6 cellular contexts compared by ENCODE assay signal in the genomic region with DNA sequence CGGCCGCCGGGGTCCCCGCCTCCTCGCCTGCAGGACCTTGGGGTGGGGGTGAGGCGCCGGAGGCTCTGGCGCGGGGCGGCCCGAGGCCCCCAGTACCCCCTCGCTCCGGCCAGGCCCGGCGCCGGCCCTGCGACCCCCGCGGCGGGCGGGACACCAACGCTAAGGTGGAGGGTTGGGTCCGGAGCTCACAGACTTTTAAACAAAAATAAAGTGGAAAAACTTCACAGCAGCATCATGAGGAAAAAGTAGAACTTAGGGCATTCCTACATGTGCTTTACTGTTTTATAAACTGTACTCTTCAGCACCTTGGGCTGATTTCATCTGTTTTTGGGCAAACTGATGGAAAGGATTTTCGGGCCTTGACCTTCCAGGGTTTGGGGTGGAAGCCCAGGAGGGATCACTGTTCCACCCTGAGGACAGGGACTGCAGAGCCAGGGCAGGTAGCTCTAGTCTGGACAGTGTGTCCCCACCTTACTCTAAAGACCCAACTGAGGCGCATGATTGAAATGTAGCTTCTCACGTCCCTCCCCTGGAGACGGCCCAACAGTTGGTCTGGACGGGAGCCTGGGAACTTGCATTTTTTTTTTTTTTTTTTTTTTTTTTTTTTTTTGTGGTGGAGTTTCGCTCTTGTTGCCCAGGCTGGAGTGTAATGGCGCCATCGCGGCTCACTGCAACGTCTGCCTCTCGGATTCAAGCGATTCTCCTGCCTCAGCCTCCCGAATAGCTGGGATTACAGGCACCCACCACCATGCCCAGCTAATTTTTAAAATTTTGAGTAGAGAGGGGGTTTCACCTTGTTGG. TPM values are rescaled to one million over a fixed set of nuclear protein-coding genes. Genes with fewer than 3 reads are reported as not detected.
DNase-seq lines count a peak whose midpoint lies in the region; ATAC-seq and TF ChIP-seq lines count a peak whose summit lies in the region.

No MANE protein-coding gene starts in this region.

- H3K36me3 ChIP-seq in prostate gland = no peaks in the 10 kb centered on the region

- H3K27ac ChIP-seq in dorsolateral prefrontal cortex (peak overlapping the region in 42 of 59 donors; percentile 8 to 94 (median 83)), prostate gland (peak overlapping the region; percentile 75 to 77)

- H3K4me3 ChIP-seq in dorsolateral prefrontal cortex (peak overlapping the region; percentile 57 to 92 (median 77)), prostate gland (peak overlapping the region; percentile 73 to 90)

- TF ChIP-seq CTCF in dorsolateral prefrontal cortex (IDR thresholded peaks at IDR 0.05 in 54 of 56, conservative IDR thresholded peaks at IDR 0.05 in 2 of 56; ENCODE audit: low read depth in 1 of 56, partially characterized antibody in 56 of 56) (no peak), prostate gland (IDR thresholded peaks at IDR 0.05) (no peak)

- H3K9me3 ChIP-seq in prostate gland = no peaks in the 10 kb centered on the region

- intact Hi-C loops in dorsolateral prefrontal cortex (cut with DNase I) (loop anchor here (1.0 to 5.0 kb wide), 4 partner anchors 51 to 91 kb away; partner anchors contain the start of genes ATP5F1E (in 1 of the 2) and PRELID3B (in 1 of the 2)), prostate gland (cut with DNase I) (loop anchor here (2.0 to 5.0 kb wide), 3 partner anchors 51 to 91 kb away; partner anchors contain the start of gene ATP5F1E)

- no peak for TF ChIP-seq POLR2A in prostate gland (IDR thresholded peaks at IDR 0.05)

- peaks cover 6% of the 10 kb centered on the region for H3K4me1 ChIP-seq in prostate gland (replicated peaks)

- 18% methylated on average over 32 of the region's 36 CpGs for WGBS in prostate gland

- H3K27me3 ChIP-seq in dorsolateral prefrontal cortex = no peaks in the 10 kb centered on the region
- H3K27me3 ChIP-seq in prostate gland (replicated peaks; ENCODE audit: insufficient read depth) = no peaks in the 10 kb centered on the region

- DNase-seq in LoVo (ENCODE audit: low spot score) (peak; percentile 26), dorsolateral prefrontal cortex (no peak), prostate gland (ENCODE audit: low spot score) (no peak)

- peak; percentile 1 for ATAC-seq in GM19328 (IDR thresholded peaks at IDR 0.05; ENCODE audit: unreplicated experiment)
- ATAC-seq in HG02623 (IDR thresholded peaks at IDR 0.05; ENCODE audit: unreplicated experiment) = no peak
- no peak for ATAC-seq in HG02884 (IDR thresholded peaks at IDR 0.05; ENCODE audit: unreplicated experiment)

RNA-seq across cellular contexts. Expression of gene NELFCD, which starts 0.7 kb away (rescaled TPM):
- total RNA-seq in dorsolateral prefrontal cortex (10 to 100 TPM; 46.8 to 90.1 (median 64.8) TPM), prostate gland (10 to 100 TPM; 55.0 to 85.2 TPM)

RNA-seq across cellular contexts. Expression of gene CTSZ, which starts 25.3 kb away (rescaled TPM):
- total RNA-seq in dorsolateral prefrontal cortex = 10 to 100 TPM; 33.6 to 99.6 (median 49.4) TPM
- 100 to 1,000 TPM in 1 of 2 donors, 10 to 100 TPM in 1; 93.6 to 130 TPM for total RNA-seq in prostate gland

RNA-seq across cellular contexts. Expression of gene TUBB1, which starts 37.5 kb away (rescaled TPM):
- total RNA-seq in dorsolateral prefrontal cortex = under 1 TPM in 56 of 120 experiments, not detected in 64; 0.07 to 0.78 (median 0.24) TPM
- not detected for total RNA-seq in prostate gland

RNA-seq across cellular contexts. Expression of gene ATP5F1E, which starts 50.4 kb away (rescaled TPM):
- 10 to 100 TPM; 31.5 to 78.6 (median 49.1) TPM for total RNA-seq in dorsolateral prefrontal cortex
- 10 to 100 TPM; 23.5 to 24.4 TPM for total RNA-seq in prostate gland
